ENCODE assay signal across 1 cellular context in genomic region chr20:19543114-19543513, GRCh38.
TF ChIP-seq lines count a peak whose summit lies in the region.

No MANE protein-coding gene starts in this region.

TF ChIP-seq in HepG2, 621 proteins besides CTCF, POLR2A, EP300 and RAD21 (continued from another document):
- TF ChIP-seq, protein P1, sequence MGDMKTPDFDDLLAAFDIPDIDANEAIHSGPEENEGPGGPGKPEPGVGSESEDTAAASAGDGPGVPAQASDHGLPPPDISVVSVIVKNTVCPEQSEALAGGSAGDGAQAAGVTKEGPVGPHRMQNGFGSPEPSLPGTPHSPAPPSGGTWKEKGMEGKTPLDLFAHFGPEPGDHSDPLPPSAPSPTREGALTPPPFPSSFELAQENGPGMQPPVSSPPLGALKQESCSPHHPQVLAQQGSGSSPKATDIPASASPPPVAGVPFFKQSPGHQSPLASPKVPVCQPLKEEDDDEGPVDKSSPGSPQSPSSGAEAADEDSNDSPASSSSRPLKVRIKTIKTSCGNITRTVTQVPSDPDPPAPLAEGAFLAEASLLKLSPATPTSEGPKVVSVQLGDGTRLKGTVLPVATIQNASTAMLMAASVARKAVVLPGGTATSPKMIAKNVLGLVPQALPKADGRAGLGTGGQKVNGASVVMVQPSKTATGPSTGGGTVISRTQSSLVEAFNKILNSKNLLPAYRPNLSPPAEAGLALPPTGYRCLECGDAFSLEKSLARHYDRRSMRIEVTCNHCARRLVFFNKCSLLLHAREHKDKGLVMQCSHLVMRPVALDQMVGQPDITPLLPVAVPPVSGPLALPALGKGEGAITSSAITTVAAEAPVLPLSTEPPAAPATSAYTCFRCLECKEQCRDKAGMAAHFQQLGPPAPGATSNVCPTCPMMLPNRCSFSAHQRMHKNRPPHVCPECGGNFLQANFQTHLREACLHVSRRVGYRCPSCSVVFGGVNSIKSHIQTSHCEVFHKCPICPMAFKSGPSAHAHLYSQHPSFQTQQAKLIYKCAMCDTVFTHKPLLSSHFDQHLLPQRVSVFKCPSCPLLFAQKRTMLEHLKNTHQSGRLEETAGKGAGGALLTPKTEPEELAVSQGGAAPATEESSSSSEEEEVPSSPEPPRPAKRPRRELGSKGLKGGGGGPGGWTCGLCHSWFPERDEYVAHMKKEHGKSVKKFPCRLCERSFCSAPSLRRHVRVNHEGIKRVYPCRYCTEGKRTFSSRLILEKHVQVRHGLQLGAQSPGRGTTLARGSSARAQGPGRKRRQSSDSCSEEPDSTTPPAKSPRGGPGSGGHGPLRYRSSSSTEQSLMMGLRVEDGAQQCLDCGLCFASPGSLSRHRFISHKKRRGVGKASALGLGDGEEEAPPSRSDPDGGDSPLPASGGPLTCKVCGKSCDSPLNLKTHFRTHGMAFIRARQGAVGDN (CRISPR knock-in tag; IDR thresholded peaks at IDR 0.05): no peak
- TF ChIP-seq TCF7L2 (IDR thresholded peaks at IDR 0.05; ENCODE audit: low read depth, low read length) (no peak), MED1 (CRISPR knock-in tag; IDR thresholded peaks at IDR 0.05) (no peak)
